In genomic region chr2:129188451-129188850, GRCh38 we compare ENCODE assay signal across 37 cellular contexts.
"Had no signal": no experiment of that assay in that cellular context is flagged by ENCODE, and none has a peak within 500 bp of the region (broad histone marks: within the 10 kb centered on the region; RNA-seq: fewer than 3 reads in every experiment).

No MANE protein-coding gene starts in this region.

- H3K27ac Mint-ChIP-seq: activated B cell treated with CpG ODN at 0.5 μM for 24 hours; activated CD4-positive, alpha-beta memory T cell treated with anti-CD3 and anti-CD28 coated beads for 36 hours; activated CD4-positive, alpha-beta T cell treated with anti-CD3 and anti-CD28 coated beads, Interleukin-2, amount 10 ng/mL, durations not matched to agents 24 days and 14 days; activated CD8-positive, alpha-beta T cell treated with anti-CD3 and anti-CD28 coated beads for 36 hours; activated naive CD4-positive, alpha-beta T cell treated with anti-CD3 and anti-CD28 coated beads for 36 hours; activated naive CD4-positive, alpha-beta T cell treated with anti-CD3 and anti-CD28 coated beads, Interleukin-2, amount 50 U/mL, for 72 hours; activated naive CD8-positive, alpha-beta T cell treated with anti-CD3 and anti-CD28 coated beads for 36 hours; activated T-cell treated with anti-CD3 and anti-CD28 coated beads, Interleukin-2, amount 50 U/mL, for 72 hours; activated T-helper 1 cell treated with anti-CD3 and anti-CD28 coated beads, Interleukin-12 subunit alpha, Interleukin-12 subunit beta, Interleukin-2, Interleukin-4 antibody, amounts not matched to agents 30 ng/mL and 10 ng/mL and 1 ng/mL, durations not matched to agents 14 hours and 24 hours and 36 hours; activated T-helper 17 cell treated with anti-CD3 and anti-CD28 coated beads, Interleukin-2, amount 50 U/mL, for 72 hours; T-helper 1 cell treated with Interleukin-12 subunit alpha and Interleukin-12 subunit beta and Interleukin-4 antibody, amounts not matched to agents 30 μg/mL and 1 μg/mL, for 36 hours; T-helper 2 cell treated with Interferon-gamma antibody and Interleukin-4, amounts not matched to agents 5 μg/mL and 100 μg/mL, for 36 hours had no signal

- H3K36me3 ChIP-seq: adrenal gland, brain microvascular endothelial cell, breast epithelium had no signal

- ATAC-seq: activated CD8-positive, alpha-beta T cell treated with anti-CD3 and anti-CD28 coated beads for 36 hours; activated naive CD4-positive, alpha-beta T cell treated with anti-CD3 and anti-CD28 coated beads, Interleukin-2, amount 50 U/mL, for 72 hours; activated T-cell treated with anti-CD3 and anti-CD28 coated beads, Interleukin-2, amount 50 U/mL, for 4 hours; activated T-cell treated with anti-CD3 and anti-CD28 coated beads, Interleukin-2, amount 50 U/mL, for 72 hours; activated T-helper 17 cell treated with anti-CD3 and anti-CD28 coated beads, Interleukin-2, amount 50 U/mL, for 72 hours; body of pancreas had no signal

- H3K36me3 Mint-ChIP-seq: activated CD4-positive, alpha-beta memory T cell treated with anti-CD3 and anti-CD28 coated beads for 36 hours; activated naive CD4-positive, alpha-beta T cell treated with anti-CD3 and anti-CD28 coated beads, Interleukin-2, amount 50 U/mL, for 72 hours; activated naive CD8-positive, alpha-beta T cell treated with anti-CD3 and anti-CD28 coated beads for 36 hours had no signal

- H3K9me3 Mint-ChIP-seq: activated B cell treated with CpG ODN at 0.5 μM for 24 hours; activated CD4-positive, alpha-beta memory T cell treated with anti-CD3 and anti-CD28 coated beads for 36 hours; activated CD4-positive, alpha-beta T cell treated with anti-CD3 and anti-CD28 coated beads, Interleukin-2, amount 10 ng/mL, durations not matched to agents 24 days and 14 days; activated CD8-positive, alpha-beta T cell treated with anti-CD3 and anti-CD28 coated beads for 36 hours; activated naive CD4-positive, alpha-beta T cell treated with anti-CD3 and anti-CD28 coated beads for 36 hours; activated naive CD4-positive, alpha-beta T cell treated with anti-CD3 and anti-CD28 coated beads, Interleukin-2, amount 50 U/mL, for 72 hours; activated naive CD8-positive, alpha-beta T cell treated with anti-CD3 and anti-CD28 coated beads for 36 hours; activated T-cell treated with anti-CD3 and anti-CD28 coated beads, Interleukin-2, amount 50 U/mL, for 4 hours; activated T-cell treated with anti-CD3 and anti-CD28 coated beads, Interleukin-2, amount 50 U/mL, for 72 hours; activated T-helper 1 cell treated with anti-CD3 and anti-CD28 coated beads, Interleukin-12 subunit alpha, Interleukin-12 subunit beta, Interleukin-2, Interleukin-4 antibody, amounts not matched to agents 30 ng/mL and 10 ng/mL and 1 ng/mL, durations not matched to agents 14 hours and 24 hours and 36 hours; T-helper 1 cell treated with Interleukin-12 subunit alpha and Interleukin-12 subunit beta and Interleukin-4 antibody, amounts not matched to agents 30 μg/mL and 1 μg/mL, for 36 hours; T-helper 2 cell treated with Interferon-gamma antibody and Interleukin-4, amounts not matched to agents 5 μg/mL and 100 μg/mL, for 36 hours had no signal

- H3K4me3 ChIP-seq: adrenal gland, body of pancreas, breast epithelium had no signal

- FAIRE-seq: astrocyte, TTC549 had no signal

- H3K27me3 ChIP-seq: adrenal gland, body of pancreas, brain microvascular endothelial cell, breast epithelium had no signal

- H3K4me1 Mint-ChIP-seq: activated B cell treated with CpG ODN at 0.5 μM for 24 hours; activated CD4-positive, alpha-beta T cell treated with anti-CD3 and anti-CD28 coated beads, Interleukin-2, amount 10 ng/mL, durations not matched to agents 24 days and 14 days; activated naive CD8-positive, alpha-beta T cell treated with anti-CD3 and anti-CD28 coated beads for 36 hours; activated T-helper 17 cell treated with anti-CD3 and anti-CD28 coated beads, Interleukin-2, amount 50 U/mL, for 72 hours had no signal

- H3K4me1 ChIP-seq: adrenal gland, breast epithelium had no signal

- DNase-seq: activated B cell treated with CpG ODN at 0.5 μM for 24 hours; activated CD4-positive, alpha-beta memory T cell treated with anti-CD3 and anti-CD28 coated beads for 36 hours; activated CD4-positive, alpha-beta T cell treated with anti-CD3 and anti-CD28 coated beads for 4 hours; activated CD4-positive, alpha-beta T cell treated with anti-CD3 and anti-CD28 coated beads, Interleukin-2, amount 10 ng/mL, durations not matched to agents 24 days and 14 days; activated CD4-positive, alpha-beta T cell treated with anti-CD3 and anti-CD28 coated beads, Interleukin-2, amount 50 U/mL, for 1 hour; activated CD4-positive, alpha-beta T cell treated with anti-CD3 and anti-CD28 coated beads, Interleukin-2, amount 50 U/mL, for 4 hours; activated CD4-positive, CD25-positive, alpha-beta regulatory T cell treated with anti-CD3 and anti-CD28 coated beads, Interleukin-2, amount 50 U/mL, for 72 hours; activated CD8-positive, alpha-beta memory T cell treated with anti-CD3 and anti-CD28 coated beads, Interleukin-2, amount 50 U/mL, for 4 hours; activated CD8-positive, alpha-beta T cell treated with anti-CD3 and anti-CD28 coated beads for 36 hours; activated effector memory CD4-positive, alpha-beta T cell treated with anti-CD3 and anti-CD28 coated beads, Interleukin-2, amount 50 U/mL, for 16 hours; activated gamma-delta T cell treated with Interleukin-2 at 50 U/mL for 16 hours; activated naive CD4-positive, alpha-beta T cell; activated naive CD4-positive, alpha-beta T cell treated with anti-CD3 and anti-CD28 coated beads for 36 hours; activated naive CD4-positive, alpha-beta T cell treated with anti-CD3 and anti-CD28 coated beads, Interleukin-2, amount 50 U/mL, for 16 hours; activated naive CD8-positive, alpha-beta T cell treated with anti-CD3 and anti-CD28 coated beads for 36 hours; activated T-cell treated with anti-CD3 and anti-CD28 coated beads for 4 hours; activated T-cell treated with anti-CD3 and anti-CD28 coated beads, Interleukin-2, amount 50 U/mL, for 1 hour; activated T-cell treated with anti-CD3 and anti-CD28 coated beads, Interleukin-2, amount 50 U/mL, for 4 hours; activated T-cell treated with anti-CD3 and anti-CD28 coated beads, Interleukin-2, amount 50 U/mL, for 72 hours; adrenal gland; amniotic stem cell; aorta; body of pancreas; brain microvascular endothelial cell; central memory CD4-positive, alpha-beta T cell; T-helper 1 cell; T-helper 2 cell; T-helper 9 cell had no signal

- H3K9me3 ChIP-seq: body of pancreas, breast epithelium had no signal

- H3K4me3 Mint-ChIP-seq: activated B cell treated with CpG ODN at 0.5 μM for 24 hours; activated CD4-positive, alpha-beta memory T cell treated with anti-CD3 and anti-CD28 coated beads for 36 hours; activated CD4-positive, alpha-beta T cell treated with anti-CD3 and anti-CD28 coated beads, Interleukin-2, amount 10 ng/mL, durations not matched to agents 24 days and 14 days; activated CD8-positive, alpha-beta T cell treated with anti-CD3 and anti-CD28 coated beads for 36 hours; activated naive CD4-positive, alpha-beta T cell treated with anti-CD3 and anti-CD28 coated beads for 36 hours; activated naive CD8-positive, alpha-beta T cell treated with anti-CD3 and anti-CD28 coated beads for 36 hours; activated T-cell treated with anti-CD3 and anti-CD28 coated beads, Interleukin-2, amount 50 U/mL, for 4 hours; activated T-cell treated with anti-CD3 and anti-CD28 coated beads, Interleukin-2, amount 50 U/mL, for 72 hours; activated T-helper 1 cell treated with anti-CD3 and anti-CD28 coated beads, Interleukin-12 subunit alpha, Interleukin-12 subunit beta, Interleukin-2, Interleukin-4 antibody, amounts not matched to agents 30 ng/mL and 10 ng/mL and 1 ng/mL, durations not matched to agents 14 hours and 24 hours and 36 hours; activated T-helper 17 cell treated with anti-CD3 and anti-CD28 coated beads, Interleukin-2, amount 50 U/mL, for 72 hours; T-helper 1 cell treated with Interleukin-12 subunit alpha and Interleukin-12 subunit beta and Interleukin-4 antibody, amounts not matched to agents 30 μg/mL and 1 μg/mL, for 36 hours; T-helper 2 cell treated with Interferon-gamma antibody and Interleukin-4, amounts not matched to agents 5 μg/mL and 100 μg/mL, for 36 hours had no signal

- H3K27ac ChIP-seq: adrenal gland, body of pancreas, brain microvascular endothelial cell, breast epithelium, VCaP had no signal
